Comparison of ENCODE assay signal across 8 cellular contexts in the genomic region with DNA sequence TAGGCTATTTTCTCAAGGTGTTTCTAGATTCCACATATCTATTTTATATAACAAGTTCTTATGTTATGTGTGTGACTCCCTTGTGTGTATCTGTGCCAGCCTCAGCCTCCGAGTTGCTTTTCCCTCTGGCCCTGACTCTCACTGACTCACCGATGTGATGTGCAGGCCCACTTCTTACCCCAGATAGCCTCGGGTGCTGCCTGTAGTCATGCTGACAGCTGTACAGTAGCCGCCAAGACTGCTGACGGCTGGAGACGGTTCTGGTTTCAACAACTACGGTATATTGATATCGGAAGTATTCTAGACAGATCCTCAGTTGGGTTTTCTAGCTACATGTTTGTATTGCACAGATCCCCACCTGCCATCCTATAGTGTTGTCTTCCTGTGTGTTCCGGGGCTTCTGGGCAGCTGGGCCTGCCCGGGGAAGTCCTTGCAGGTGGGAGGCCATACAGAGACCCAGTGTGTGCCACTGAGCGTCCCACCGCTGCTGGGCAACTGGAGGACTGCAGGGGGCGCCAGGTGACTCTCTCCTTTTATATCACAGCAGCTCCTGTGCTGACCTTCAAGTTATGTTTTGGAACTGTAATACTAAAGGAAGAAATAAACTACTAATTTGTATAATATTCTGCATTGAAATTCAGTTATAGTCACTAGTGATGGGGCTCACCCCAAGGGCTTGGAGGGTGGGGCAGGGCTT. TPM values are rescaled to one million over a fixed set of nuclear protein-coding genes. Genes with fewer than 3 reads are reported as not detected.
A peak's percentile ranks its signal among the peaks of the same experiment; 100 is the strongest.
DNase-seq lines count a peak whose midpoint lies in the region; ATAC-seq, FAIRE-seq and TF ChIP-seq lines count a peak whose summit lies in the region.
"Not testable (repeated sequence)": the region's sequence is repeated elsewhere in the genome, so short reads cannot be mapped to it uniquely, and the experiment has no call there.

No MANE protein-coding gene starts in this region.

- TF ChIP-seq EP300 in transverse colon (IDR thresholded peaks at IDR 0.05; ENCODE audit: low read depth) = not testable (repeated sequence)

- TF ChIP-seq CTCF in DND-41 (IDR thresholded peaks at IDR 0.05; ENCODE audit: borderline replicate concordance, extremely low read depth, low read length, poor library complexity, severe bottlenecking) (peak; percentile 38), WERI-Rb-1 (IDR thresholded peaks at IDR 0.05; ENCODE audit: low read depth, low read length) (peak; percentile 45), brain microvascular endothelial cell (IDR thresholded peaks at IDR 0.05; ENCODE audit: low read depth, low read length, missing control alignments) (peak; percentile 56), transverse colon (IDR thresholded peaks at IDR 0.05) (peak in 4 of 5 experiments; percentile 22 to 34 (median 28))

- H3K4me2 ChIP-seq in DND-41 (ENCODE audit: insufficient read depth, low read length) = not testable (repeated sequence)

- in situ Hi-C loops in brain microvascular endothelial cell (cut with HindIII; ENCODE audit: low pct_ligation_motif_present, low sequenced_read_pairs); transverse colon (cut with MboI; ENCODE audit: low pct_ligation_motif_present in 1 of 4, low pct_unique_long_range_greater_than_20kb in 1 of 4, low sequenced_read_pairs in 3 of 4): not testable (repeated sequence)

- ATAC-seq in DND-41 (ENCODE audit: insufficient read depth, low read depth) (peak; percentile 59; the same call in 2 of the 3 replicates), left cardiac atrium (peak; percentile 13 to 65)

- DNase-seq in DND-41 (peak; percentile 36), H54 (ENCODE audit: insufficient read length, low spot score) (peak; percentile 56), NCI-H2081 (lab: John Stamatoyannopoulos, UW) (peak; percentile 9 to 39), WERI-Rb-1 (peak; percentile 70), brain microvascular endothelial cell (peak; percentile 81), left cardiac atrium (peak; percentile 69), non-pigmented ciliary epithelial cell (ENCODE audit: low read depth) (peak; percentile 22), transverse colon (peak; percentile 34)

- not testable (repeated sequence) for H4K20me1 ChIP-seq in DND-41 (ENCODE audit: insufficient read depth, low read length)

- H3K27me3 ChIP-seq in DND-41 (ENCODE audit: insufficient read depth, low read length, poor library complexity); WERI-Rb-1 (ENCODE audit: insufficient read depth, low read depth, severe bottlenecking); brain microvascular endothelial cell (replicated peaks); transverse colon: not testable (repeated sequence)

- H3K4me1 ChIP-seq in DND-41 (ENCODE audit: insufficient read depth, low read length) = not testable (repeated sequence)
- H3K4me1 ChIP-seq in transverse colon = peaks cover 4 to 19% (median 7%) of the 10 kb centered on the region in 4 donors

- H2AFZ ChIP-seq in DND-41 (ENCODE audit: low read depth, low read length) = not testable (repeated sequence)

- not testable (repeated sequence) for FAIRE-seq in H54 (lab: Jason Lieb, UNC)

- not testable (repeated sequence) for H3K9ac ChIP-seq in DND-41 (ENCODE audit: low read depth, low read length)

- intact Hi-C loops in left cardiac atrium (cut with DNase I) = loop anchor here in 1 of 2 donors (10.0 kb wide), 1 partner anchor 119 kb away; a partner anchor contains a TSS
- intact Hi-C loops in transverse colon (cut with DNase I; ENCODE audit: low total_unique reads) = not testable (repeated sequence)

- WGBS in transverse colon (ENCODE audit: low coverage in 1 of 2), 2 donors = 59 to 64% methylated on average over 2 to 13 of the region's 13 CpGs

- TF ChIP-seq POLR2A in H54 (IDR thresholded peaks at IDR 0.05; ENCODE audit: low read depth, low read length); transverse colon (IDR thresholded peaks at IDR 0.05): not testable (repeated sequence)

- not testable (repeated sequence) for H3K4me3 ChIP-seq in DND-41 (ENCODE audit: low read depth in 1 of 2, low read length in 2 of 2); WERI-Rb-1 (ENCODE audit: low read depth, low read length); brain microvascular endothelial cell (ENCODE audit: low read depth, low read length); transverse colon

- H3K79me2 ChIP-seq in DND-41 (ENCODE audit: insufficient read depth, low read length) = not testable (repeated sequence)

- H3K27ac ChIP-seq in DND-41 (ENCODE audit: low read length); WERI-Rb-1: not testable (repeated sequence)
- peak overlapping the region; percentile 59 for H3K27ac ChIP-seq in brain microvascular endothelial cell
- H3K27ac ChIP-seq in transverse colon = peak overlapping the region in 1 of 4 donors; percentile 59

- H3K9me3 ChIP-seq in DND-41 (ENCODE audit: insufficient read depth, low read length, severe bottlenecking); WERI-Rb-1 (ENCODE audit: severe bottlenecking); transverse colon: not testable (repeated sequence)

- H3K36me3 ChIP-seq in DND-41 (ENCODE audit: insufficient read depth, low read length); WERI-Rb-1; brain microvascular endothelial cell (replicated peaks); transverse colon: not testable (repeated sequence)

RNA-seq across cellular contexts. Expression of a gene that starts 55.2 kb away (rescaled TPM):
- 10 to 100 TPM; 35.8 to 45.9 TPM for total RNA-seq in left cardiac atrium
- 1 to 10 TPM in 3 of 4 donors, under 1 TPM in 1; 0.95 to 4.8 (median 1.7) TPM for total RNA-seq in transverse colon

Comparison
In these comparisons a context has a peak if more than half of its experiments do, and no peak if none do; other contexts are left out.
1. DNase-seq: peak in every context shown above with its lines; median percentile 81 in brain microvascular endothelial cell; 70 in WERI-Rb-1; 69 in left cardiac atrium; 56 in H54; 36 in DND-41; 34 in transverse colon; 24 in NCI-H2081; 22 in non-pigmented ciliary epithelial cell.
2. RNA of a gene that starts 55.2 kb away (total RNA-seq): 35.8 to 45.9 TPM in left cardiac atrium; 0.95 to 4.8 TPM in transverse colon; every median in the first group is over 4 times any median in the second.
3. Peak in every context shown above with its lines, with median percentiles within 50 percentile points of each other: CTCF ChIP-seq.